14 cellular contexts compared by ENCODE assay signal in the genomic region with DNA sequence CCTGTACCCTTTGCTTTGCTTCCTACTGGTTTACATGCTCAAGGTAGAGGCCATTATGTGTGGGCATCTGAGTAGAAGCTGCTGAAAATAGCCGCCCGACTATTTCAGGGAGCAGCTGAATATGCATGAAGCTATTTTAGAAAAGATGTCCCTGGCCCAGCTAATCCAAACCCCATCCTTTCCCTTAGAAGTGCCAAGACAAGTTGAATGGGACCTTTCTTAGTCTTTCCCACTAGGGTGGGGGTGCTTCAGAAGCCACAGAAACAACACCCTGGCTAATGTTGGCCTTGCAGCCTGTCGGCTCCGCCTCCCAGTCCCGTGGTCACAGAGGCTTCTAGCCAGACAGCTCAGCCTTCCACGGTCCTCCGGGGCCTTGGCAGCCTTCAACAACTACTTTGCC.
DNase-seq lines count a peak whose midpoint lies in the region; ATAC-seq and TF ChIP-seq lines count a peak whose summit lies in the region.
"Had no signal": no experiment of that assay in that cellular context is flagged by ENCODE, and none has a peak within 500 bp of the region (broad histone marks: within the 10 kb centered on the region; RNA-seq: fewer than 3 reads in every experiment).

No MANE protein-coding gene starts in this region.

- peaks cover 58% of the 10 kb centered on the region for H3K4me1 Mint-ChIP-seq in stimulated activated naive CD8-positive, alpha-beta T cell treated with anti-CD3 and anti-CD28 coated beads, Interleukin-15, amount 100 ng/mL, for 72 hours
- peaks cover 58 to 59% of the 10 kb centered on the region in 2 donors for H3K4me1 Mint-ChIP-seq in natural killer cell

- DNase-seq in stimulated activated naive CD8-positive, alpha-beta T cell treated with anti-CD3 and anti-CD28 coated beads, Interleukin-15, amount 100 ng/mL, for 72 hours: no peak
- no peak for DNase-seq in stimulated activated naive CD8-positive, alpha-beta T cell treated with anti-CD3 and anti-CD28 coated beads, Interleukin-15, Interleukin-2, amounts not matched to agents 100 U/mL and 50 U/mL, for 24 hours
- DNase-seq in foreskin melanocyte (peak; percentile 34), natural killer cell (peak; percentile 47), SHP77 treated with DMSO at 0.1 percent for 48 hours (lab: John Stamatoyannopoulos, UW) (no peak), vagina (ENCODE audit: extremely low spot score in 2 of 2) (no peak)
- DNase-seq: ACHN; activated CD4-positive, alpha-beta memory T cell treated with anti-CD3 and anti-CD28 coated beads for 36 hours; GOT3; NCI-H2227 treated with DMSO at 0.1 percent for 48 hours; stimulated activated CD4-positive, alpha-beta T cell treated with anti-CD3 and anti-CD28 coated beads, Interleukin-2, amount 100 ng/mL, for 24 hours had no signal

- H3K27me3 ChIP-seq in vagina: no peaks in the 10 kb centered on the region

- H3K4me3 Mint-ChIP-seq in stimulated activated naive CD8-positive, alpha-beta T cell treated with anti-CD3 and anti-CD28 coated beads, Interleukin-15, amount 100 ng/mL, for 72 hours: no peak overlapping the region
- peak overlapping the region; percentile 35 for H3K4me3 Mint-ChIP-seq in natural killer cell
- H3K4me3 Mint-ChIP-seq: activated CD4-positive, alpha-beta memory T cell treated with anti-CD3 and anti-CD28 coated beads for 36 hours had no signal

- no peaks in the 10 kb centered on the region for H3K36me3 Mint-ChIP-seq in natural killer cell
- H3K36me3 Mint-ChIP-seq: activated CD4-positive, alpha-beta memory T cell treated with anti-CD3 and anti-CD28 coated beads for 36 hours had no signal

- ATAC-seq in stimulated activated naive CD8-positive, alpha-beta T cell treated with anti-CD3 and anti-CD28 coated beads, Interleukin-15, amount 100 ng/mL, for 72 hours: no peak
- ATAC-seq in stimulated activated naive CD8-positive, alpha-beta T cell treated with anti-CD3 and anti-CD28 coated beads, Interleukin-15, Interleukin-2, amounts not matched to agents 100 U/mL and 50 U/mL, for 24 hours: no peak
- peak; percentile 83 to 99 (median 94) for ATAC-seq in natural killer cell
- no peak for ATAC-seq in GM21737 (IDR thresholded peaks at IDR 0.05; ENCODE audit: unreplicated experiment)
- no peak for ATAC-seq in HG02623 (IDR thresholded peaks at IDR 0.05; ENCODE audit: unreplicated experiment)

- H3K4me1 ChIP-seq in vagina: peaks cover 8% of the 10 kb centered on the region

- TF ChIP-seq CTCF in natural killer cell (IDR thresholded peaks at IDR 0.05) (no peak), vagina (IDR thresholded peaks at IDR 0.05) (no peak)

- no peak for TF ChIP-seq POLR2A in vagina (IDR thresholded peaks at IDR 0.05)

- H3K4me3 ChIP-seq in vagina: no peak overlapping the region
- H3K4me3 ChIP-seq: SK-N-MC had no signal

- intact Hi-C loops in natural killer cell (cut with micrococcal nuclease) (no loop called here), vagina (cut with DNase I) (no loop called here)

- peak overlapping the region; percentile 40 to 45 for H3K27ac Mint-ChIP-seq in stimulated activated naive CD8-positive, alpha-beta T cell treated with anti-CD3 and anti-CD28 coated beads, Interleukin-15, amount 100 ng/mL, for 72 hours
- H3K27ac Mint-ChIP-seq in natural killer cell: peak overlapping the region; percentile 66 to 84
- H3K27ac Mint-ChIP-seq: activated CD4-positive, alpha-beta memory T cell treated with anti-CD3 and anti-CD28 coated beads for 36 hours had no signal

- H3K36me3 ChIP-seq in vagina: no peaks in the 10 kb centered on the region

- no peaks in the 10 kb centered on the region for H3K9me3 ChIP-seq in vagina

- no peaks in the 10 kb centered on the region for H3K27me3 Mint-ChIP-seq in stimulated activated naive CD8-positive, alpha-beta T cell treated with anti-CD3 and anti-CD28 coated beads, Interleukin-15, amount 100 ng/mL, for 72 hours
- H3K27me3 Mint-ChIP-seq in natural killer cell (ENCODE audit: low read depth in 2 of 2): no peaks in the 10 kb centered on the region
- H3K27me3 Mint-ChIP-seq: activated CD4-positive, alpha-beta memory T cell treated with anti-CD3 and anti-CD28 coated beads for 36 hours had no signal

- no peak overlapping the region for H3K27ac ChIP-seq in vagina
- H3K27ac ChIP-seq: SK-N-MC had no signal

- H3K9me3 Mint-ChIP-seq in stimulated activated naive CD8-positive, alpha-beta T cell treated with anti-CD3 and anti-CD28 coated beads, Interleukin-15, amount 100 ng/mL, for 72 hours: no peaks in the 10 kb centered on the region
- no peaks in the 10 kb centered on the region for H3K9me3 Mint-ChIP-seq in natural killer cell
- H3K9me3 Mint-ChIP-seq: activated CD4-positive, alpha-beta memory T cell treated with anti-CD3 and anti-CD28 coated beads for 36 hours had no signal

Comparison
In these comparisons a context has a peak if more than half of its experiments do, and no peak if none do; other contexts are left out.
1. ATAC-seq: peak in natural killer cell (3 of 3); none in stimulated activated naive CD8-positive, alpha-beta T cell treated with anti-CD3 and anti-CD28 coated beads, Interleukin-15, amount 100 ng/mL, for 72 hours (single experiment), stimulated activated naive CD8-positive, alpha-beta T cell treated with anti-CD3 and anti-CD28 coated beads, Interleukin-15, Interleukin-2, amounts not matched to agents 100 U/mL and 50 U/mL, for 24 hours (single experiment), GM21737 (single experiment) and HG02623 (single experiment).
2. DNase-seq: peak in foreskin melanocyte (single experiment) and natural killer cell (single experiment); none in stimulated activated naive CD8-positive, alpha-beta T cell treated with anti-CD3 and anti-CD28 coated beads, Interleukin-15, amount 100 ng/mL, for 72 hours (0 of 2), stimulated activated naive CD8-positive, alpha-beta T cell treated with anti-CD3 and anti-CD28 coated beads, Interleukin-15, Interleukin-2, amounts not matched to agents 100 U/mL and 50 U/mL, for 24 hours (single experiment), SHP77 treated with DMSO at 0.1 percent for 48 hours (single experiment) and vagina (0 of 2).